Comparison of ENCODE assay signal across 25 cellular contexts in the genomic region with DNA sequence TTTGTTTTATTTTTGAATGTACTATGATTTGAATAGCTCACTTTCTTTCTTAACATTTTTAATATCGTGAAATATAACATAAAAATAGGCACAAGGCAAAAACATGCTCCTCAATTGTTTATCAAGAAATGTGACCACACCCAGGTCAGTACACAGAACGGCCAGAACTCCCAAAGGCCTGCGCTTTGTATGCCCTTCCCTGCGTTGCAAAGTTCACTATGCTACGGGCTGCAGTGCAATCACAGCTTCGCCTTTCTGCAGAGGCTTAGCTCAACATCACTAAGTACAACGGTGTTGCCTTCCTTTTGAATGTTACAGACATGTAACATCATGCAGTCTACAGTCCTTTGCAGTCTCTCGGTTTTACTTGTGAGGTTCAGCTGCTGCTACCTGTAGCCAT.
"Had no signal": no experiment of that assay in that cellular context is flagged by ENCODE, and none has a peak within 500 bp of the region (broad histone marks: within the 10 kb centered on the region; RNA-seq: fewer than 3 reads in every experiment).

No MANE protein-coding gene starts in this region.

- H3K9me3 ChIP-seq: breast epithelium, gastroesophageal sphincter, left lung, lower lobe of right lung, neutrophil, pancreas, psoas muscle, spleen, thoracic aorta, upper lobe of left lung had no signal

- H3K4me1 ChIP-seq: breast epithelium, left lung, lower lobe of right lung, pancreas, spleen, upper lobe of left lung had no signal

- H3K27me3 ChIP-seq: breast epithelium, gastroesophageal sphincter, left lung, neutrophil, pancreas, spleen, upper lobe of left lung had no signal

- DNase-seq: activated CD4-positive, alpha-beta T cell treated with anti-CD3 and anti-CD28 coated beads for 4 hours; activated CD4-positive, alpha-beta T cell treated with anti-CD3 and anti-CD28 coated beads, Interleukin-2, amount 50 U/mL, for 4 hours; activated naive CD4-positive, alpha-beta T cell; activated T-cell treated with anti-CD3 and anti-CD28 coated beads for 4 hours; activated T-cell treated with anti-CD3 and anti-CD28 coated beads, Interleukin-2, amount 50 U/mL, for 72 hours; central memory CD4-positive, alpha-beta T cell; effector CD8-positive, alpha-beta T cell; erythroblast; hypothalamus; kidney glomerular epithelial cell; left lung; lower lobe of right lung; mesenchymal stem cell; nephron progenitor cell; psoas muscle; spleen; stimulated activated naive CD4-positive, alpha-beta T cell treated with Interleukin-2 at 50 U/mL for 16 hours; T-helper 1 cell; upper lobe of left lung had no signal

- ATAC-seq: activated naive CD4-positive, alpha-beta T cell treated with anti-CD3 and anti-CD28 coated beads, Interleukin-2, amount 50 U/mL, for 72 hours; activated T-cell treated with anti-CD3 and anti-CD28 coated beads, Interleukin-2, amount 50 U/mL, for 72 hours; gastroesophageal sphincter; left lung; lower lobe of right lung; psoas muscle had no signal

- H3K4me3 ChIP-seq: breast epithelium, gastroesophageal sphincter, left lung, lower lobe of right lung, pancreas, psoas muscle, spleen, thoracic aorta, upper lobe of left lung had no signal

- H3K27ac ChIP-seq: breast epithelium, gastroesophageal sphincter, left lung, lower lobe of right lung, neutrophil, pancreas, psoas muscle, thoracic aorta, upper lobe of left lung had no signal

- FAIRE-seq: pancreas had no signal

- H3K36me3 ChIP-seq: breast epithelium, gastroesophageal sphincter, left lung, lower lobe of right lung, neutrophil, pancreas, spleen, thoracic aorta, upper lobe of left lung had no signal
